In genomic region chr11:35050596-35050995, GRCh38 we compare ENCODE assay signal across 10 cellular contexts.
A peak's percentile ranks its signal among the peaks of the same experiment; 100 is the strongest.
DNase-seq lines count a peak whose midpoint lies in the region; ATAC-seq lines count a peak whose summit lies in the region.
"Had no signal": no experiment of that assay in that cellular context is flagged by ENCODE, and none has a peak within 500 bp of the region (broad histone marks: within the 10 kb centered on the region; RNA-seq: fewer than 3 reads in every experiment).

No MANE protein-coding gene starts in this region.

- intact Hi-C loops in activated CD4-positive, alpha-beta memory T cell treated with anti-CD3 and anti-CD28 coated beads for 36 hours (cut with micrococcal nuclease), result no loop called here

- CTCF ChIA-PET in activated CD8-positive, alpha-beta memory T cell treated with anti-CD3 and anti-CD28 coated beads, Interleukin-2, amount 10 ng/mL, durations not matched to agents 7 days and 5 days (lab: Charles Lee), result interaction anchor here (0.9 to 2.1 kb wide), 4 partner anchors 10 to 185 kb away, joined by 3 to 6 read pairs (median 4); partner anchors contain the start of gene CD44
- CTCF ChIA-PET in activated CD4-positive, alpha-beta memory T cell treated with anti-CD3 and anti-CD28 coated beads for 36 hours (lab: Charles Lee), result interaction anchor here (0.9 to 1.2 kb wide), 2 partner anchors 9 to 187 kb away, joined by 3 to 5 read pairs; no protein-coding TSS in a partner anchor

- peak overlapping the region; percentile 49 for H3K4me3 Mint-ChIP-seq in activated CD8-positive, alpha-beta memory T cell treated with anti-CD3 and anti-CD28 coated beads, Interleukin-2, amount 10 ng/mL, durations not matched to agents 7 days and 5 days
- H3K4me3 Mint-ChIP-seq in activated CD4-positive, alpha-beta memory T cell treated with anti-CD3 and anti-CD28 coated beads for 36 hours, result peak overlapping the region; percentile 7
- H3K4me3 Mint-ChIP-seq in stimulated activated effector memory CD8-positive, alpha-beta T cell treated with anti-CD3 and anti-CD28 coated beads, Interleukin-12 subunit alpha, Interleukin-12 subunit beta, amount 100 ng/mL, for 72 hours, result peak overlapping the region; percentile 53

- H3K9me3 Mint-ChIP-seq in activated CD8-positive, alpha-beta memory T cell treated with anti-CD3 and anti-CD28 coated beads, Interleukin-2, amount 10 ng/mL, durations not matched to agents 7 days and 5 days (ENCODE audit: low read depth), result peaks cover 7% of the 10 kb centered on the region
- peaks cover 6% of the 10 kb centered on the region for H3K9me3 Mint-ChIP-seq in activated CD4-positive, alpha-beta memory T cell treated with anti-CD3 and anti-CD28 coated beads for 36 hours
- peaks cover under 1% of the 10 kb centered on the region for H3K9me3 Mint-ChIP-seq in stimulated activated effector memory CD8-positive, alpha-beta T cell treated with anti-CD3 and anti-CD28 coated beads, Interleukin-12 subunit alpha, Interleukin-12 subunit beta, amount 100 ng/mL, for 72 hours

- H3K36me3 Mint-ChIP-seq in activated CD8-positive, alpha-beta memory T cell treated with anti-CD3 and anti-CD28 coated beads, Interleukin-2, amount 10 ng/mL, durations not matched to agents 7 days and 5 days, result peaks cover 18% of the 10 kb centered on the region
- H3K36me3 Mint-ChIP-seq in activated CD4-positive, alpha-beta memory T cell treated with anti-CD3 and anti-CD28 coated beads for 36 hours, result peaks cover 7% of the 10 kb centered on the region
- no peaks in the 10 kb centered on the region for H3K36me3 Mint-ChIP-seq in stimulated activated effector memory CD8-positive, alpha-beta T cell treated with anti-CD3 and anti-CD28 coated beads, Interleukin-12 subunit alpha, Interleukin-12 subunit beta, amount 100 ng/mL, for 72 hours

- POLR2A ChIA-PET in activated CD4-positive, alpha-beta memory T cell treated with anti-CD3 and anti-CD28 coated beads for 36 hours (lab: Charles Lee), result interaction anchor here (0.6 kb wide), 1 partner anchor 48 kb away, joined by 3 read pairs; no protein-coding TSS in a partner anchor

- H3K27ac Mint-ChIP-seq in activated CD8-positive, alpha-beta memory T cell treated with anti-CD3 and anti-CD28 coated beads, Interleukin-2, amount 10 ng/mL, durations not matched to agents 7 days and 5 days, result peak overlapping the region; percentile 76
- H3K27ac Mint-ChIP-seq in activated CD4-positive, alpha-beta memory T cell treated with anti-CD3 and anti-CD28 coated beads for 36 hours, result peak overlapping the region; percentile 36
- H3K27ac Mint-ChIP-seq in stimulated activated effector memory CD8-positive, alpha-beta T cell treated with anti-CD3 and anti-CD28 coated beads, Interleukin-12 subunit alpha, Interleukin-12 subunit beta, amount 100 ng/mL, for 72 hours, result peak overlapping the region; percentile 57

- peaks cover 47% of the 10 kb centered on the region for H3K4me1 Mint-ChIP-seq in activated CD8-positive, alpha-beta memory T cell treated with anti-CD3 and anti-CD28 coated beads, Interleukin-2, amount 10 ng/mL, durations not matched to agents 7 days and 5 days
- H3K4me1 Mint-ChIP-seq in activated CD4-positive, alpha-beta memory T cell treated with anti-CD3 and anti-CD28 coated beads for 36 hours (ENCODE audit: low read depth), result peaks cover 58% of the 10 kb centered on the region
- peaks cover 63% of the 10 kb centered on the region for H3K4me1 Mint-ChIP-seq in stimulated activated effector memory CD8-positive, alpha-beta T cell treated with anti-CD3 and anti-CD28 coated beads, Interleukin-12 subunit alpha, Interleukin-12 subunit beta, amount 100 ng/mL, for 72 hours

- peaks cover 10% of the 10 kb centered on the region for H3K9me3 ChIP-seq in KOPT-K1 (ENCODE audit: insufficient read depth, low read length, poor library complexity, severe bottlenecking)

- peak overlapping the region; percentile 25 for H3K27ac ChIP-seq in KOPT-K1 (ENCODE audit: low read depth, low read length, poor library complexity, severe bottlenecking)

- no peaks in the 10 kb centered on the region for H3K36me3 ChIP-seq in KOPT-K1 (ENCODE audit: insufficient read depth, low read length)

- no peak for ATAC-seq in activated CD8-positive, alpha-beta memory T cell treated with anti-CD3 and anti-CD28 coated beads, Interleukin-2, amount 10 ng/mL, durations not matched to agents 7 days and 5 days
- peak; percentile 49 for ATAC-seq in stimulated activated effector memory CD8-positive, alpha-beta T cell treated with anti-CD3 and anti-CD28 coated beads, Interleukin-12 subunit alpha, Interleukin-12 subunit beta, amount 100 ng/mL, for 72 hours
- ATAC-seq in GM21447 (IDR thresholded peaks at IDR 0.05; ENCODE audit: unreplicated experiment) (no peak), HG03175 (IDR thresholded peaks at IDR 0.05; ENCODE audit: unreplicated experiment) (no peak)
- ATAC-seq in activated CD4-positive, CD25-positive, alpha-beta regulatory T cell treated with anti-CD3 and anti-CD28 coated beads, Interleukin-2, amount 50 U/mL, for 24 hours, result no peak

- DNase-seq in activated CD8-positive, alpha-beta memory T cell treated with anti-CD3 and anti-CD28 coated beads, Interleukin-2, amount 10 ng/mL, durations not matched to agents 7 days and 5 days, result no peak
- no peak for DNase-seq in activated CD8-positive, alpha-beta memory T cell treated with anti-CD3 and anti-CD28 coated beads, Interleukin-2, amount 50 U/mL, for 48 hours
- DNase-seq in activated CD4-positive, alpha-beta memory T cell treated with anti-CD3 and anti-CD28 coated beads for 36 hours, result no peak
- DNase-seq in stimulated activated effector memory CD8-positive, alpha-beta T cell treated with anti-CD3 and anti-CD28 coated beads, Interleukin-12 subunit alpha, Interleukin-12 subunit beta, amount 100 ng/mL, for 72 hours (ENCODE audit: low spot score in 2 of 2), result no peak
- DNase-seq: midbrain, NCI-H1930 had no signal

- H3K27me3 Mint-ChIP-seq in activated CD8-positive, alpha-beta memory T cell treated with anti-CD3 and anti-CD28 coated beads, Interleukin-2, amount 10 ng/mL, durations not matched to agents 7 days and 5 days, result no peaks in the 10 kb centered on the region
- H3K27me3 Mint-ChIP-seq in activated CD4-positive, alpha-beta memory T cell treated with anti-CD3 and anti-CD28 coated beads for 36 hours, result no peaks in the 10 kb centered on the region
